ENCODE assay signal across 13 cellular contexts in genomic region chr10:89481662-89482061, GRCh38. TPM values are rescaled to one million over a fixed set of nuclear protein-coding genes. Genes with fewer than 3 reads are reported as not detected.
A peak's percentile ranks its signal among the peaks of the same experiment; 100 is the strongest.
DNase-seq lines count a peak whose midpoint lies in the region; ATAC-seq and TF ChIP-seq lines count a peak whose summit lies in the region.
"Had no signal": no experiment of that assay in that cellular context is flagged by ENCODE, and none has a peak within 500 bp of the region (broad histone marks: within the 10 kb centered on the region; RNA-seq: fewer than 3 reads in every experiment).

No MANE protein-coding gene starts in this region.

- H3K4me1 Mint-ChIP-seq in activated CD4-positive, alpha-beta T cell treated with anti-CD3 and anti-CD28 coated beads, Interleukin-2, amount 10 ng/mL, durations not matched to agents 24 days and 14 days: no peaks in the 10 kb centered on the region
- H3K4me1 Mint-ChIP-seq: CD4-positive, CD25-positive, alpha-beta regulatory T cell had no signal

- H3K4me3 ChIP-seq in AG10803 (ENCODE audit: low read length) (no peak overlapping the region), foreskin fibroblast (ENCODE audit: low read depth in 1 of 2, low read length in 2 of 2) (no peak overlapping the region), trophoblast cell (ENCODE audit: low read depth, low read length) (no peak overlapping the region)

- peak; percentile 94 for DNase-seq in AG10803 (ENCODE audit: low read depth)
- peak; percentile 3 to 46 for DNase-seq in SW 1271 (lab: John Stamatoyannopoulos, UW)
- DNase-seq in foreskin fibroblast: peak; percentile 82 to 91
- DNase-seq in trophoblast cell: peak; percentile 35 to 91
- DNase-seq in GM13976 (ENCODE audit: low spot score): no peak
- DNase-seq in activated CD4-positive, alpha-beta T cell treated with anti-CD3 and anti-CD28 coated beads, Interleukin-2, amount 10 ng/mL, durations not matched to agents 24 days and 14 days: no peak
- DNase-seq: activated CD4-positive, alpha-beta memory T cell treated with anti-CD3 and anti-CD28 coated beads for 36 hours; CD4-positive, CD25-positive, alpha-beta regulatory T cell; KG1; midbrain; OCI-M1 had no signal

- no peak overlapping the region for H3K27ac Mint-ChIP-seq in activated CD4-positive, alpha-beta T cell treated with anti-CD3 and anti-CD28 coated beads, Interleukin-2, amount 10 ng/mL, durations not matched to agents 24 days and 14 days
- H3K27ac Mint-ChIP-seq: activated CD4-positive, alpha-beta memory T cell treated with anti-CD3 and anti-CD28 coated beads for 36 hours; CD4-positive, CD25-positive, alpha-beta regulatory T cell had no signal

- H3K14ac ChIP-seq in trophoblast cell (ENCODE audit: low read length): no peak overlapping the region

- no peak overlapping the region for H3K27ac ChIP-seq in trophoblast cell (ENCODE audit: low read depth, low read length)

- no peak overlapping the region for H2AK5ac ChIP-seq in trophoblast cell (ENCODE audit: low read length)

- H3K27me3 ChIP-seq in trophoblast cell (ENCODE audit: insufficient read depth, low read length): no peaks in the 10 kb centered on the region

- H3K79me2 ChIP-seq in trophoblast cell (ENCODE audit: control insufficient read depth, insufficient read depth, low read length, poor library complexity): no peaks in the 10 kb centered on the region

- H3K9me3 ChIP-seq in trophoblast cell (ENCODE audit: insufficient read depth, low read depth, low read length): no peaks in the 10 kb centered on the region

- H3K4me2 ChIP-seq in trophoblast cell (ENCODE audit: low read length): no peak overlapping the region

- no peak overlapping the region for H4K8ac ChIP-seq in trophoblast cell (ENCODE audit: low read depth, low read length)

- ATAC-seq in HG02981 (IDR thresholded peaks at IDR 0.05; ENCODE audit: unreplicated experiment): no peak
- ATAC-seq in HG03039 (IDR thresholded peaks at IDR 0.05; ENCODE audit: unreplicated experiment): no peak

- H2BK120ac ChIP-seq in trophoblast cell (ENCODE audit: insufficient read depth, low read length, poor library complexity): no peak overlapping the region

- no peaks in the 10 kb centered on the region for H3K36me3 ChIP-seq in trophoblast cell (ENCODE audit: control insufficient read depth in 1 of 2, insufficient read depth in 2 of 2, low read length in 2 of 2)

- H2AFZ ChIP-seq in trophoblast cell (ENCODE audit: insufficient read depth, low read length, poor library complexity): no peak overlapping the region

- no peak overlapping the region for H3K4me3 Mint-ChIP-seq in activated CD4-positive, alpha-beta T cell treated with anti-CD3 and anti-CD28 coated beads, Interleukin-2, amount 10 ng/mL, durations not matched to agents 24 days and 14 days
- H3K4me3 Mint-ChIP-seq: activated CD4-positive, alpha-beta memory T cell treated with anti-CD3 and anti-CD28 coated beads for 36 hours; CD4-positive, CD25-positive, alpha-beta regulatory T cell had no signal

- H3K9ac ChIP-seq in trophoblast cell (ENCODE audit: low read length): no peak overlapping the region

- H3K4ac ChIP-seq in trophoblast cell (ENCODE audit: low read depth, low read length): no peak overlapping the region

- no peak for TF ChIP-seq CTCF in AG10803 (conservative IDR thresholded peaks at IDR 0.05; ENCODE audit: low read length)
- no peak for TF ChIP-seq CTCF in foreskin fibroblast (IDR thresholded peaks at IDR 0.05; ENCODE audit: low read depth, low read length)
- no peak for TF ChIP-seq CTCF in GM13976 (IDR thresholded peaks at IDR 0.05; ENCODE audit: borderline replicate concordance, control extremely low read depth, extremely low read depth, insufficient read depth, missing control alignments)

- H3K23ac ChIP-seq in trophoblast cell (ENCODE audit: low read length): no peak overlapping the region

- in situ Hi-C loops in GM13976 (cut with MboI; ENCODE audit: low sequenced_read_pairs, unreplicated experiment): no loop called here

- no peaks in the 10 kb centered on the region for H3K79me1 ChIP-seq in trophoblast cell (ENCODE audit: low read length)

- no CpG with 5 or more reads among the region's 3 CpGs for WGBS in trophoblast cell (ENCODE audit: extremely low coverage, insufficient coverage, insufficient read length)

- no peak overlapping the region for H2BK5ac ChIP-seq in trophoblast cell (ENCODE audit: low read depth, low read length, poor library complexity)

- no peaks in the 10 kb centered on the region for H3K36me3 Mint-ChIP-seq in activated CD4-positive, alpha-beta T cell treated with anti-CD3 and anti-CD28 coated beads, Interleukin-2, amount 10 ng/mL, durations not matched to agents 24 days and 14 days (ENCODE audit: low read depth)
- H3K36me3 Mint-ChIP-seq: activated CD4-positive, alpha-beta memory T cell treated with anti-CD3 and anti-CD28 coated beads for 36 hours; CD4-positive, CD25-positive, alpha-beta regulatory T cell had no signal

- peaks cover 11% of the 10 kb centered on the region for H3K27me3 Mint-ChIP-seq in activated CD4-positive, alpha-beta T cell treated with anti-CD3 and anti-CD28 coated beads, Interleukin-2, amount 10 ng/mL, durations not matched to agents 24 days and 14 days

- no peak overlapping the region for H2BK12ac ChIP-seq in trophoblast cell (ENCODE audit: low read length)

- no peak overlapping the region for H4K91ac ChIP-seq in trophoblast cell (ENCODE audit: low read depth, low read length)

- no peak overlapping the region for H3K18ac ChIP-seq in trophoblast cell (ENCODE audit: low read length)

- H3K4me1 ChIP-seq in trophoblast cell (ENCODE audit: control insufficient read depth in 1 of 2, insufficient read depth in 2 of 2, low read length in 2 of 2): peaks cover 0 to 2% of the 10 kb centered on the region in 2 experiments

- H3K9me3 Mint-ChIP-seq in activated CD4-positive, alpha-beta T cell treated with anti-CD3 and anti-CD28 coated beads, Interleukin-2, amount 10 ng/mL, durations not matched to agents 24 days and 14 days: no peaks in the 10 kb centered on the region
- H3K9me3 Mint-ChIP-seq: activated CD4-positive, alpha-beta memory T cell treated with anti-CD3 and anti-CD28 coated beads for 36 hours had no signal

- no peak overlapping the region for H4K12ac ChIP-seq in trophoblast cell (ENCODE audit: low read depth, low read length)

- intact Hi-C loops in activated CD4-positive, alpha-beta T cell treated with anti-CD3 and anti-CD28 coated beads, Interleukin-2, amount 10 ng/mL, durations not matched to agents 24 days and 14 days (cut with micrococcal nuclease): no loop called here

RNA-seq across cellular contexts. Expression of gene SLC16A12, which starts 53.7 kb away (rescaled TPM):
- 0.07 and 0.11 TPM in 2 replicates for polyA plus RNA-seq in trophoblast cell (2013)
- total RNA-seq in activated CD4-positive, alpha-beta T cell treated with anti-CD3 and anti-CD28 coated beads, Interleukin-2, amount 10 ng/mL, durations not matched to agents 24 days and 14 days: not detected in 2 replicates
- total RNA-seq: activated CD4-positive, alpha-beta memory T cell treated with anti-CD3 and anti-CD28 coated beads for 36 hours; CD4-positive, CD25-positive, alpha-beta regulatory T cell had no signal
- polyA plus RNA-seq: CD4-positive, CD25-positive, alpha-beta regulatory T cell had no signal

Comparison
In these comparisons a context has a peak if more than half of its experiments do, and no peak if none do; other contexts are left out.
1. DNase-seq: peak in AG10803 (single experiment), SW 1271 (2 of 2), foreskin fibroblast (2 of 2) and trophoblast cell (2 of 2); none in GM13976 (single experiment) and activated CD4-positive, alpha-beta T cell treated with anti-CD3 and anti-CD28 coated beads, Interleukin-2, amount 10 ng/mL, durations not matched to agents 24 days and 14 days (single experiment).